Comparison of ENCODE assay signal across 34 cellular contexts in the genomic region with DNA sequence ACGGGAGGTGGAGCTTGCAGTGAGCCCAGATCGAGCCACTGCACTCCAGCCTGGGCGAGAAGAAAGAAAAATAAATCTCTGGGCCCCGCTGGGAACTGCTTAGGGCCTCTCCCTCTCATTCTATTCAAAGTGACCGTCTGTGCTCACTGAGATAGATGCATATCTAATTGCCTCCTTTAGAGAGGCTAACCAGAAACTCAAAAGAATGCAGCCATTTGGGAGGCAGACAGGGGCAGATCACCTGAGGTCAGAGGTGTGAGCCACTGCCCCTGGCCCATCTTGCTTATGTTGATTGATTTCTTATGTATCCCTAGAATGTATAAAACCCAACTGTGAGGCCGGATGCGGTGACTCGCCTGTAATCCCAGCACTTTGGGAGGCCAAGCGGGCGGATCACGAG. TPM values are rescaled to one million over a fixed set of nuclear protein-coding genes. Genes with fewer than 3 reads are reported as not detected.
"Had no signal": no experiment of that assay in that cellular context is flagged by ENCODE, and none has a peak within 500 bp of the region (broad histone marks: within the 10 kb centered on the region; RNA-seq: fewer than 3 reads in every experiment).

No MANE protein-coding gene starts in this region.

- H3K27me3 Mint-ChIP-seq: activated CD4-positive, alpha-beta T cell treated with anti-CD3 and anti-CD28 coated beads for 36 hours; activated CD4-positive, alpha-beta T cell treated with anti-CD3 and anti-CD28 coated beads, Interleukin-2, amount 10 ng/mL, durations not matched to agents 7 days and 5 days; activated T-cell treated with anti-CD3 and anti-CD28 coated beads, Interleukin-2, amount 50 U/mL, for 24 hours had no signal

- ATAC-seq: activated CD4-positive, alpha-beta T cell treated with anti-CD3 and anti-CD28 coated beads for 36 hours; activated CD4-positive, CD25-positive, alpha-beta regulatory T cell treated with anti-CD3 and anti-CD28 coated beads, Interleukin-2, amount 50 U/mL, for 24 hours; activated CD8-positive, alpha-beta T cell treated with anti-CD3 and anti-CD28 coated beads, Interleukin-2, amount 10 ng/mL, durations not matched to agents 7 days and 5 days; activated naive CD4-positive, alpha-beta T cell treated with anti-CD3 and anti-CD28 coated beads, Interleukin-2, amount 50 U/mL, for 72 hours; body of pancreas had no signal

- H3K27ac ChIP-seq: adrenal gland, body of pancreas, breast epithelium, PC-9, RWPE1, SJCRH30, SK-N-MC had no signal

- H3K9me3 ChIP-seq: adrenal gland, body of pancreas, breast epithelium, SJCRH30 had no signal

- H3K36me3 ChIP-seq: adrenal gland, breast epithelium, SJCRH30 had no signal

- H3K4me3 ChIP-seq: adrenal gland, body of pancreas, breast epithelium, PC-9, SJCRH30, SK-N-MC had no signal

- H3K27me3 ChIP-seq: adrenal gland, body of pancreas, breast epithelium, SJCRH30 had no signal

- DNase-seq: activated CD4-positive, alpha-beta T cell treated with anti-CD3 and anti-CD28 coated beads for 36 hours; activated CD4-positive, alpha-beta T cell treated with anti-CD3 and anti-CD28 coated beads, Interleukin-2, amount 10 ng/mL, durations not matched to agents 7 days and 5 days; activated CD4-positive, alpha-beta T cell treated with anti-CD3 and anti-CD28 coated beads, Interleukin-2, amount 50 U/mL, for 48 hours; activated CD8-positive, alpha-beta T cell treated with anti-CD3 and anti-CD28 coated beads, Interleukin-2, amount 10 ng/mL, durations not matched to agents 7 days and 5 days; activated gamma-delta T cell; activated naive CD4-positive, alpha-beta T cell treated with Interleukin-2 at 50 U/mL for 16 hours; activated T-cell treated with anti-CD3 and anti-CD28 coated beads, Interleukin-2, amount 50 U/mL, for 24 hours; adrenal gland; body of pancreas; Kasumi-1; KG1; MM.1S; MV-4-11; NCI-H1092; NCI-H1436 treated with DMSO at 0.1 percent for 48 hours; NCI-H1694 treated with DMSO at 0.1 percent for 48 hours; NCI-H2029; NCI-H2171; NCI-H510A; NCI-H526; NCI-H748 treated with DMSO at 0.1 percent for 48 hours; NK-92 treated with Interleukin-12 subunit alpha and Interleukin-12 subunit beta, amount 100 ng/mL, for 24 hours; PC-9; SHP77; SJCRH30 had no signal

- H3K4me3 Mint-ChIP-seq: activated CD4-positive, alpha-beta T cell treated with anti-CD3 and anti-CD28 coated beads for 36 hours; activated CD4-positive, alpha-beta T cell treated with anti-CD3 and anti-CD28 coated beads, Interleukin-2, amount 10 ng/mL, durations not matched to agents 7 days and 5 days; activated CD8-positive, alpha-beta T cell treated with anti-CD3 and anti-CD28 coated beads, Interleukin-2, amount 10 ng/mL, durations not matched to agents 7 days and 5 days; activated T-cell treated with anti-CD3 and anti-CD28 coated beads, Interleukin-2, amount 50 U/mL, for 24 hours had no signal

- H3K27ac Mint-ChIP-seq: activated CD4-positive, alpha-beta T cell treated with anti-CD3 and anti-CD28 coated beads for 36 hours; activated CD4-positive, alpha-beta T cell treated with anti-CD3 and anti-CD28 coated beads, Interleukin-2, amount 10 ng/mL, durations not matched to agents 7 days and 5 days; activated CD8-positive, alpha-beta T cell treated with anti-CD3 and anti-CD28 coated beads, Interleukin-2, amount 10 ng/mL, durations not matched to agents 7 days and 5 days; activated naive CD4-positive, alpha-beta T cell treated with anti-CD3 and anti-CD28 coated beads, Interleukin-2, amount 50 U/mL, for 72 hours; activated T-cell treated with anti-CD3 and anti-CD28 coated beads, Interleukin-2, amount 50 U/mL, for 24 hours; activated T-helper 2 cell treated with anti-CD3 and anti-CD28 coated beads, Interferon-gamma antibody, Interleukin-2, Interleukin-4, amounts not matched to agents 10 μg/mL and 5 μg/mL and 100 μg/mL, durations not matched to agents 14 hours and 24 hours and 36 hours had no signal

- H3K4me2 ChIP-seq: PC-9 had no signal

- H3K4me1 Mint-ChIP-seq: activated CD4-positive, alpha-beta T cell treated with anti-CD3 and anti-CD28 coated beads for 36 hours had no signal

- H3K4me1 ChIP-seq: adrenal gland, body of pancreas, breast epithelium, SJCRH30 had no signal

RNA-seq across cellular contexts. Expression of gene CSF2RA, which starts 6.2 kb away (rescaled TPM):
- total RNA-seq: activated CD8-positive, alpha-beta T cell treated with anti-CD3 and anti-CD28 coated beads, Interleukin-2, amount 10 ng/mL, durations not matched to agents 7 days and 5 days; OCI-LY7 had no signal

RNA-seq across cellular contexts. Expression of gene CRLF2, which starts 49.9 kb away (rescaled TPM):
- total RNA-seq: adrenal gland, astrocyte, body of pancreas, cardiac septum had no signal
- polyA plus RNA-seq: adrenal gland had no signal
